Comparison of ENCODE assay signal across 1 cellular context in genomic region chr10:131908151-131908550, GRCh38.
TF ChIP-seq lines count a peak whose summit lies in the region.

No MANE protein-coding gene starts in this region.

TF ChIP-seq in HepG2, 621 proteins besides CTCF, POLR2A, EP300 and RAD21 (continued from another document and continues in another):
- TF ChIP-seq ZNF503 (CRISPR knock-in tag; IDR thresholded peaks at IDR 0.05) (no peak), SOX6 (IDR thresholded peaks at IDR 0.05) (no peak), SOX6 (CRISPR knock-in tag; IDR thresholded peaks at IDR 0.05) (peak; percentile 49; the same call in 1 of the 2 replicates), SOX5 (CRISPR knock-in tag; IDR thresholded peaks at IDR 0.05; ENCODE audit: borderline replicate concordance) (peak; percentile 54; the same call in 1 of the 2 replicates), PCBP1 (IDR thresholded peaks at IDR 0.05; ENCODE audit: borderline replicate concordance, low read depth, low read length) (no peak), PRPF4 (IDR thresholded peaks at IDR 0.05; ENCODE audit: low read depth, low read length, poor library complexity, severe bottlenecking) (no peak), MXD3 (CRISPR knock-in tag; IDR thresholded peaks at IDR 0.05) (no peak), NFRKB (IDR thresholded peaks at IDR 0.05) (no peak), SP4 (CRISPR knock-in tag; IDR thresholded peaks at IDR 0.05) (no peak), MBD4 (IDR thresholded peaks at IDR 0.05; ENCODE audit: borderline replicate concordance, low read length) (no peak), E2F1 (CRISPR knock-in tag; IDR thresholded peaks at IDR 0.05) (no peak), ELF3 (CRISPR knock-in tag; IDR thresholded peaks at IDR 0.05) (0 out of 2 replicates have a peak, but pooled peaks have one; percentile 8), TOPORS (CRISPR knock-in tag; IDR thresholded peaks at IDR 0.05) (no peak), RCOR2 (CRISPR knock-in tag; IDR thresholded peaks at IDR 0.05) (no peak), ZNF460 (CRISPR knock-in tag; IDR thresholded peaks at IDR 0.05; ENCODE audit: borderline replicate concordance) (no peak), SAP130 (CRISPR knock-in tag; IDR thresholded peaks at IDR 0.05; ENCODE audit: low read depth) (peak; percentile 22; the same call in 1 of the 2 replicates), ARID5B (CRISPR knock-in tag; IDR thresholded peaks at IDR 0.05) (peak; percentile 42; the same call in 1 of the 2 replicates), CHD4 (IDR thresholded peaks at IDR 0.05; ENCODE audit: borderline replicate concordance, low read length) (no peak), ZSCAN9 (CRISPR knock-in tag; IDR thresholded peaks at IDR 0.05; ENCODE audit: borderline replicate concordance) (no peak), PPARG (CRISPR knock-in tag; conservative IDR thresholded peaks at IDR 0.05) (no peak), XBP1 (CRISPR knock-in tag; IDR thresholded peaks at IDR 0.05) (no peak), ARNT2 (CRISPR knock-in tag; IDR thresholded peaks at IDR 0.05; ENCODE audit: low read depth) (no peak), ZBTB14 (CRISPR knock-in tag; IDR thresholded peaks at IDR 0.05) (no peak), ZZZ3 (CRISPR knock-in tag; IDR thresholded peaks at IDR 0.05; ENCODE audit: borderline replicate concordance) (no peak), ZFP36 (IDR thresholded peaks at IDR 0.05; ENCODE audit: borderline replicate concordance, low read depth, low read length, partially characterized antibody) (no peak), RNF219 (CRISPR knock-in tag; IDR thresholded peaks at IDR 0.05) (no peak), STAT5B (CRISPR knock-in tag; IDR thresholded peaks at IDR 0.05) (no peak), ADNP (CRISPR knock-in tag; IDR thresholded peaks at IDR 0.05) (no peak), ZNF414 (CRISPR knock-in tag; IDR thresholded peaks at IDR 0.05) (no peak), HDAC1 (CRISPR knock-in tag; IDR thresholded peaks at IDR 0.05) (no peak), ZBTB44 (CRISPR knock-in tag; IDR thresholded peaks at IDR 0.05) (no peak), FUBP1 (CRISPR knock-in tag; IDR thresholded peaks at IDR 0.05; ENCODE audit: borderline replicate concordance) (no peak), FOXP1 (IDR thresholded peaks at IDR 0.05) (no peak), FOXP1 (CRISPR knock-in tag; IDR thresholded peaks at IDR 0.05) (0 out of 2 replicates have a peak, but pooled peaks have one; percentile 30), SCMH1 (CRISPR knock-in tag; IDR thresholded peaks at IDR 0.05; ENCODE audit: borderline replicate concordance) (no peak), ZNF335 (CRISPR knock-in tag; IDR thresholded peaks at IDR 0.05) (no peak), ZNF441 (CRISPR knock-in tag; IDR thresholded peaks at IDR 0.05; ENCODE audit: borderline replicate concordance) (peak; percentile 72), ZNF329 (CRISPR knock-in tag; IDR thresholded peaks at IDR 0.05; ENCODE audit: low read depth) (no peak), PHF21A (CRISPR knock-in tag; IDR thresholded peaks at IDR 0.05) (0 out of 2 replicates have a peak, but pooled peaks have one; percentile 25), NFIC (IDR thresholded peaks at IDR 0.05; ENCODE audit: low read length) (no peak), HOXA7 (CRISPR knock-in tag; IDR thresholded peaks at IDR 0.05) (no peak), TAF15 (IDR thresholded peaks at IDR 0.05; ENCODE audit: low read depth, low read length, poor library complexity, severe bottlenecking) (no peak), ZNF383 (CRISPR knock-in tag; IDR thresholded peaks at IDR 0.05; ENCODE audit: borderline replicate concordance) (no peak), ZNF143 (CRISPR knock-in tag; IDR thresholded peaks at IDR 0.05) (no peak), BCL3 (CRISPR knock-in tag; IDR thresholded peaks at IDR 0.05) (no peak), ETS1 (CRISPR knock-in tag; IDR thresholded peaks at IDR 0.05) (no peak)
